8 cellular contexts compared by ENCODE assay signal in the genomic region with DNA sequence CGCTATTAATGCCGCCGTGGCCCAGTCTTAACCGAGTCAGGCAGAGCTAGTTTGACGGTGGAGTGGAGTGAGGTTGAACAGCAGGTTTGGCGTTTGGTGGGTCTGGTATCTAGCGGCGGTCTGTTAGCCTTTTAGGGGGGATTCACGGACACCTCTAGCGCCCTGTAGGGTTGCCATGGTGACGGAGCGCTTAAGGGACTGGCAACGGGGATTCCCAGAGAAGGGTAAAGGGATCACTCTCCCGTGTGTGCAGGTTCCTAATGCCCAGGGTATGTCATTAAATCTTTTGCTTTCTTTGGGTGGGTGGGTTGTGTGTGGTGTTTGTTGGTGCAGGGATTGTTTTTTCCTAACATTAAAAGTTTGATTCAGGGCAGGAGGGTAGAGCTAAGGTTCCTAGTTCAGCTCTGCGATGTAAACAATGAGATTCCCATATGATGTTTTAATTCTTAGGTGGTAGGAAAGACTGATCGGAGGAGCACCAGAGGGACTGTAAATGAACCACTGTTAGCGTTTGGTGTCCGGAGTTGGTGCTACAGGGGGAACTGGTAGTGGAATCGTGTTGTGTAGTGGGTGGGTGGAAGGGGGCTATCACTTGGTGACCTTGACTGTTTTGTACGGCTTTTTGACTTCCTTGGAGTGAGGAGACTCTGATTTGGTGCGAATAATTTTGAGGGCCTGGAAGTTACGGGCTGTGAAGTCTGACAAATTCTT. TPM values are rescaled to one million over a fixed set of nuclear protein-coding genes. Genes with fewer than 3 reads are reported as not detected.
A peak's percentile ranks its signal among the peaks of the same experiment; 100 is the strongest.
DNase-seq lines count a peak whose midpoint lies in the region; ATAC-seq and TF ChIP-seq lines count a peak whose summit lies in the region.

No MANE protein-coding gene starts in this region.

- intact Hi-C loops in breast epithelium (cut with DNase I; ENCODE audit: low total_unique reads) (no loop called here), lower leg skin (cut with DNase I; ENCODE audit: low total_unique reads) (no loop called here)

- H3K27me3 ChIP-seq in SJSA1 (replicated peaks) (no peaks in the 10 kb centered on the region), breast epithelium (no peaks in the 10 kb centered on the region)

- no peak for TF ChIP-seq POLR2A in breast epithelium (IDR thresholded peaks at IDR 0.05)
- TF ChIP-seq POLR2A in lower leg skin (IDR thresholded peaks at IDR 0.05), result no peak

- no peak for ATAC-seq in GM21447 (IDR thresholded peaks at IDR 0.05; ENCODE audit: unreplicated experiment)

- H3K27ac ChIP-seq in SJSA1, result no peak overlapping the region
- peak overlapping the region; percentile 96 to 100 for H3K27ac ChIP-seq in breast epithelium

- TF ChIP-seq CTCF in breast epithelium (IDR thresholded peaks at IDR 0.05) (no peak), lower leg skin (IDR thresholded peaks at IDR 0.05) (no peak)

- WGBS in lower leg skin, 2 donors, result 0% methylated on average over 22 of the region's 22 CpGs

- DNase-seq in activated naive CD4-positive, alpha-beta T cell treated with Interleukin-2 at 50 U/mL for 16 hours, result peak; percentile 49
- no peak for DNase-seq in activated naive CD4-positive, alpha-beta T cell (lab: John Stamatoyannopoulos, UW)
- DNase-seq in SJSA1 (ENCODE audit: low read depth in 1 of 2, low spot score in 2 of 2), result peak; percentile 56 to 57
- DNase-seq in breast epithelium (ENCODE audit: low spot score in 2 of 2), result no peak
- no peak for DNase-seq in lower leg skin (ENCODE audit: low spot score in 2 of 2)
- peak; percentile 36 to 38 for DNase-seq in stimulated activated CD8-positive, alpha-beta memory T cell treated with anti-CD3 and anti-CD28 coated beads, Interleukin-4, amount 100 ng/mL, for 4 hours (ENCODE audit: low read depth in 2 of 2, low spot score in 1 of 2)
- DNase-seq in GOT3 (lab: John Stamatoyannopoulos, UW), result no peak

- H3K4me1 ChIP-seq in SJSA1 (replicated peaks), result peaks cover 24% of the 10 kb centered on the region
- peaks cover 5 to 17% of the 10 kb centered on the region in 2 donors for H3K4me1 ChIP-seq in breast epithelium

- H3K4me3 ChIP-seq in SJSA1, result peak overlapping the region; percentile 57
- peak overlapping the region; percentile 84 to 91 (median 85) for H3K4me3 ChIP-seq in breast epithelium
- H3K4me3 ChIP-seq in lower leg skin (ENCODE audit: low read depth, poor library complexity, severe bottlenecking), result peak overlapping the region; percentile 95

- peaks cover 78% of the 10 kb centered on the region for H3K36me3 ChIP-seq in SJSA1
- peaks cover 14% of the 10 kb centered on the region for H3K36me3 ChIP-seq in breast epithelium

- H3K9me3 ChIP-seq in SJSA1 (replicated peaks) (no peaks in the 10 kb centered on the region), breast epithelium (no peaks in the 10 kb centered on the region)

RNA-seq across cellular contexts. Expression of a gene that starts 4.9 kb away (rescaled TPM):
- total RNA-seq in SJSA1 (2014; rRNA removed; shearing (Covaris generic)), result 76.3 and 118 TPM in 2 replicates
- 100 to 1,000 TPM; 111 to 159 (median 122) TPM for total RNA-seq in breast epithelium
- 100 to 1,000 TPM in 3 of 4 donors, 10 to 100 TPM in 1; 97.5 to 130 (median 119) TPM for total RNA-seq in lower leg skin

RNA-seq across cellular contexts. Expression of a gene that starts 20.4 kb away (rescaled TPM):
- total RNA-seq in SJSA1 (2014; rRNA removed; shearing (Covaris generic)), result 0.24 TPM in 1 of 2 replicates, not detected in the other
- total RNA-seq in breast epithelium (10 to 100 TPM; 28.5 to 41.9 (median 30.9) TPM), lower leg skin (10 to 100 TPM; 11.5 to 33.4 (median 22.4) TPM)

RNA-seq across cellular contexts. Expression of a gene that starts 32.5 kb away (rescaled TPM):
- not detected in 2 replicates for total RNA-seq in SJSA1 (2014; rRNA removed; shearing (Covaris generic))
- total RNA-seq in breast epithelium (10 to 100 TPM; 16.4 to 52.0 (median 34.6) TPM), lower leg skin (10 to 100 TPM; 15.3 to 23.2 (median 18.4) TPM)

RNA-seq across cellular contexts. Expression of a gene that starts 36.1 kb away (rescaled TPM):
- total RNA-seq in SJSA1 (2014; rRNA removed; shearing (Covaris generic)), result not detected in 2 replicates
- total RNA-seq in breast epithelium (1 to 10 TPM; 2.1 to 5.7 (median 3.3) TPM), lower leg skin (10 to 100 TPM in 3 of 4 donors, 1 to 10 TPM in 1; 4.3 to 47.9 (median 13.4) TPM)

Comparison
In these comparisons a context has a peak if more than half of its experiments do, and no peak if none do; other contexts are left out.
1. DNase-seq: peak in activated naive CD4-positive, alpha-beta T cell treated with Interleukin-2 at 50 U/mL for 16 hours (single experiment), SJSA1 (2 of 2) and stimulated activated CD8-positive, alpha-beta memory T cell treated with anti-CD3 and anti-CD28 coated beads, Interleukin-4, amount 100 ng/mL, for 4 hours (2 of 2); none in activated naive CD4-positive, alpha-beta T cell (0 of 4), breast epithelium (0 of 2), lower leg skin (0 of 2) and GOT3 (single experiment).
2. RNA of a gene that starts 20.4 kb away (total RNA-seq): 28.5 to 41.9 TPM in breast epithelium and 11.5 to 33.4 TPM in lower leg skin; 0.24 TPM in SJSA1; every median in the first group is over 10 times any median in the second.
3. RNA of a gene that starts 32.5 kb away (total RNA-seq): 16.4 to 52.0 TPM in breast epithelium and 15.3 to 23.2 TPM in lower leg skin; not detected in SJSA1; every median in the first group is over 10 times any median in the second.
4. Peak in every context shown above with its lines, with median percentiles within 50 percentile points of each other: H3K4me3 ChIP-seq.